Comparison of ENCODE assay signal across 25 cellular contexts in genomic region chr11:20157768-20158167, GRCh38. TPM values are rescaled to one million over a fixed set of nuclear protein-coding genes. Genes with fewer than 3 reads are reported as not detected.
DNase-seq lines count a peak whose midpoint lies in the region; ATAC-seq and TF ChIP-seq lines count a peak whose summit lies in the region.
"Had no signal": no experiment of that assay in that cellular context is flagged by ENCODE, and none has a peak within 500 bp of the region (broad histone marks: within the 10 kb centered on the region; RNA-seq: fewer than 3 reads in every experiment).

No MANE protein-coding gene starts in this region.

- H3K36me3 ChIP-seq in GM23338 (ENCODE audit: insufficient read depth) (no peaks in the 10 kb centered on the region; the same call in 1 of the 2 replicates), GM23248 (ENCODE audit: low read depth) (no peaks in the 10 kb centered on the region)
- H3K36me3 ChIP-seq: BLaER1, breast epithelium, Peyer's patch had no signal

- H3K4me1 Mint-ChIP-seq in activated CD4-positive, alpha-beta T cell treated with anti-CD3 and anti-CD28 coated beads, Interleukin-2, amount 10 ng/mL, durations not matched to agents 24 days and 14 days: peaks cover 17% of the 10 kb centered on the region
- H3K4me1 Mint-ChIP-seq in GM23338 (peaks cover 62% of the 10 kb centered on the region), brain (peaks cover 52% of the 10 kb centered on the region), nephron (peaks cover 53% of the 10 kb centered on the region)

- peak overlapping the region; percentile 81 for H3K4me3 ChIP-seq in GM23338
- H3K4me3 ChIP-seq in GM23248: no peak overlapping the region
- H3K4me3 ChIP-seq: SK-N-MC had no signal

- peaks cover 43% of the 10 kb centered on the region for H3F3A ChIP-seq in GM23338 (replicated peaks; ENCODE audit: low read depth)
- H3F3A ChIP-seq in GM23248 (ENCODE audit: insufficient read depth): peaks cover 6% of the 10 kb centered on the region; the same call in 1 of the 2 replicates

- H4K20me1 ChIP-seq in GM23338 (replicated peaks; ENCODE audit: insufficient read depth) (peaks cover 10% of the 10 kb centered on the region), GM23248 (ENCODE audit: insufficient read depth) (no peaks in the 10 kb centered on the region)

- DNase-seq in activated CD4-positive, alpha-beta T cell treated with anti-CD3 and anti-CD28 coated beads, Interleukin-2, amount 10 ng/mL, durations not matched to agents 24 days and 14 days: no peak
- DNase-seq in activated CD4-positive, alpha-beta T cell treated with anti-CD3 and anti-CD28 coated beads for 48 hours: no peak
- DNase-seq in GM23338 (ENCODE audit: low spot score) (peak; percentile 16), GM23248 (no peak), kidney glomerular epithelial cell (lab: John Stamatoyannopoulos, UW) (no peak)
- DNase-seq: activated CD4-positive, alpha-beta T cell treated with anti-CD3 and anti-CD28 coated beads for 1 hour; foreskin fibroblast; hippocampal formation; mesenchymal stem cell; NCI-H1930; NCI-H446; Peyer's patch; stimulated activated CD4-positive, alpha-beta T cell treated with anti-CD3 and anti-CD28 coated beads, Interleukin-4, amount 100 ng/mL, for 4 hours; substantia nigra had no signal

- no peak overlapping the region for H3K9ac ChIP-seq in GM23248
- H3K9ac ChIP-seq: BLaER1, KMS-11 had no signal

- H3K9me2 ChIP-seq in GM23338 (ENCODE audit: insufficient read depth) (no peaks in the 10 kb centered on the region), GM23248 (ENCODE audit: insufficient read depth) (no peaks in the 10 kb centered on the region)

- in situ Hi-C loops in GM23248 (cut with MboI): loop anchor here (25.0 kb wide), 1 partner anchor 1095 kb away; the partner anchor contains the start of gene MRGPRX2

- H3K36me3 Mint-ChIP-seq in activated CD4-positive, alpha-beta T cell treated with anti-CD3 and anti-CD28 coated beads, Interleukin-2, amount 10 ng/mL, durations not matched to agents 24 days and 14 days (ENCODE audit: low read depth): peaks cover 11% of the 10 kb centered on the region
- H3K36me3 Mint-ChIP-seq in GM23338 (ENCODE audit: low read depth) (no peaks in the 10 kb centered on the region; the same call in 2 of the 3 replicates), brain (peaks cover 5% of the 10 kb centered on the region), nephron (ENCODE audit: low read depth) (no peaks in the 10 kb centered on the region)

- ATAC-seq in GM23338: no peak
- no peak for ATAC-seq in HG03039 (IDR thresholded peaks at IDR 0.05; ENCODE audit: unreplicated experiment)

- peak overlapping the region; percentile 23 for H3K4me3 Mint-ChIP-seq in activated CD4-positive, alpha-beta T cell treated with anti-CD3 and anti-CD28 coated beads, Interleukin-2, amount 10 ng/mL, durations not matched to agents 24 days and 14 days
- peak overlapping the region; percentile 87 for H3K4me3 Mint-ChIP-seq in GM23338
- peak overlapping the region; percentile 9 to 82 (median 71) for H3K4me3 Mint-ChIP-seq in brain
- peak overlapping the region in 2 of 3 experiments; percentile 63 to 66 for H3K4me3 Mint-ChIP-seq in nephron
- H3K4me3 Mint-ChIP-seq: dendritic cell treated with granulocyte-macrophage colony-stimulating factor and Interleukin-4, amounts not matched to agents 40 ng/mL and 50 ng/mL, for 4 days had no signal

- no peaks in the 10 kb centered on the region for H3K9me3 ChIP-seq in GM23248 (ENCODE audit: low read depth)
- H3K9me3 ChIP-seq: breast epithelium had no signal

- peaks cover 71% of the 10 kb centered on the region for H3K27me3 Mint-ChIP-seq in activated CD4-positive, alpha-beta T cell treated with anti-CD3 and anti-CD28 coated beads, Interleukin-2, amount 10 ng/mL, durations not matched to agents 24 days and 14 days
- H3K27me3 Mint-ChIP-seq in GM23338 (ENCODE audit: insufficient read depth, low read depth, poor library complexity): peaks cover 87% of the 10 kb centered on the region
- peaks cover 100% of the 10 kb centered on the region for H3K27me3 Mint-ChIP-seq in brain
- peaks cover 97% of the 10 kb centered on the region for H3K27me3 Mint-ChIP-seq in nephron (ENCODE audit: low read depth)

- H3K79me2 ChIP-seq in GM23338 (replicated peaks; ENCODE audit: insufficient read depth) (no peaks in the 10 kb centered on the region), GM23248 (ENCODE audit: insufficient read depth) (no peaks in the 10 kb centered on the region)

- peaks cover 68% of the 10 kb centered on the region for H3K4me1 ChIP-seq in GM23338 (ENCODE audit: insufficient read depth)
- H3K4me1 ChIP-seq in GM23248 (ENCODE audit: insufficient read depth): no peaks in the 10 kb centered on the region; the same call in 1 of the 2 replicates

- intact Hi-C loops in activated CD4-positive, alpha-beta T cell treated with anti-CD3 and anti-CD28 coated beads, Interleukin-2, amount 10 ng/mL, durations not matched to agents 24 days and 14 days (cut with micrococcal nuclease): no loop called here

- TF ChIP-seq CTCF in GM23338 (conservative IDR thresholded peaks at IDR 0.05; ENCODE audit: low read depth in 2 of 2): no peak
- no peak for TF ChIP-seq CTCF in brain (conservative IDR thresholded peaks at IDR 0.05)
- no peak for TF ChIP-seq CTCF in nephron (IDR thresholded peaks at IDR 0.05; ENCODE audit: unreplicated experiment in 3 of 3)

- H3K9me3 Mint-ChIP-seq in activated CD4-positive, alpha-beta T cell treated with anti-CD3 and anti-CD28 coated beads, Interleukin-2, amount 10 ng/mL, durations not matched to agents 24 days and 14 days: peaks cover 35% of the 10 kb centered on the region
- H3K9me3 Mint-ChIP-seq in GM23338: no peaks in the 10 kb centered on the region; the same call in 2 of the 3 replicates
- H3K9me3 Mint-ChIP-seq in brain: peaks cover 0 to 14% (median 0%) of the 10 kb centered on the region in 5 experiments
- H3K9me3 Mint-ChIP-seq in nephron: peaks cover 11% of the 10 kb centered on the region
- H3K9me3 Mint-ChIP-seq: dendritic cell treated with granulocyte-macrophage colony-stimulating factor and Interleukin-4, amounts not matched to agents 40 ng/mL and 50 ng/mL, for 4 days had no signal

- no peak overlapping the region for H3K27ac Mint-ChIP-seq in activated CD4-positive, alpha-beta T cell treated with anti-CD3 and anti-CD28 coated beads, Interleukin-2, amount 10 ng/mL, durations not matched to agents 24 days and 14 days
- no peak overlapping the region for H3K27ac Mint-ChIP-seq in GM23338
- no peak overlapping the region for H3K27ac Mint-ChIP-seq in brain
- no peak overlapping the region for H3K27ac Mint-ChIP-seq in nephron
- H3K27ac Mint-ChIP-seq: dendritic cell treated with granulocyte-macrophage colony-stimulating factor and Interleukin-4, amounts not matched to agents 40 ng/mL and 50 ng/mL, for 4 days had no signal

- WGBS in GM23248 (ENCODE audit: low coverage in 1 of 2, low lambda C conversion rate in 2 of 2, missing lambda C conversion rate in 2 of 2), 2 experiments: 8 to 13% methylated on average over 10 of the region's 10 CpGs

- no peak overlapping the region for H3K27ac ChIP-seq in GM23338 (ENCODE audit: low read depth)
- no peak overlapping the region for H3K27ac ChIP-seq in GM23248
- H3K27ac ChIP-seq: BLaER1, breast epithelium, epithelial cell of prostate, KMS-11, Peyer's patch, SK-N-MC had no signal

- H3K4me2 ChIP-seq in GM23338 (peak overlapping the region; percentile 79), GM23248 (ENCODE audit: unreplicated experiment) (no peak overlapping the region)
- H3K4me2 ChIP-seq: KMS-11 had no signal

- H2AFZ ChIP-seq in GM23338 (no peak overlapping the region), GM23248 (no peak overlapping the region)

- H3K27me3 ChIP-seq in GM23338 (ENCODE audit: insufficient read depth) (peaks cover 98% of the 10 kb centered on the region), GM23248 (replicated peaks; ENCODE audit: insufficient read depth) (peaks cover 81% of the 10 kb centered on the region)

TF ChIP-seq in GM23338, 12 proteins besides CTCF, POLR2A, EP300 and RAD21:
- TF ChIP-seq CREB1 (CRISPR knock-in tag; IDR thresholded peaks at IDR 0.05; ENCODE audit: low read depth) (no peak), EZH2 (IDR thresholded peaks at IDR 0.05; ENCODE audit: low read depth, unreplicated experiment) (peak; percentile 68), EZH2phosphoT487 (IDR thresholded peaks at IDR 0.05; ENCODE audit: unreplicated experiment) (no peak), ZNF331 (CRISPR knock-in tag; IDR thresholded peaks at IDR 0.05; ENCODE audit: low read depth) (no peak)

RNA-seq across cellular contexts. Expression of gene DBX1, which starts 2.5 kb away (rescaled TPM):
- not detected in 2 replicates for total RNA-seq in activated CD4-positive, alpha-beta T cell treated with anti-CD3 and anti-CD28 coated beads, Interleukin-2, amount 10 ng/mL, durations not matched to agents 24 days and 14 days
- not detected in 2 replicates for total RNA-seq in GM23338 (2014; rRNA removed; shearing (Covaris generic))
- 0.16 TPM in 1 of 2 replicates, not detected in the other for polyA plus RNA-seq in GM23338 (2016; fragmentation: Nextera tagmentation; extraction: Ambion mirVana)
- polyA plus RNA-seq in brain (ENCODE audit: insufficient read depth, low read depth, low replicate concordance): not detected
- not detected in 2 replicates for total RNA-seq in GM23248 (2014; rRNA removed; shearing (Covaris generic))
- polyA plus RNA-seq in GM23248 (2016; fragmentation: Nextera tagmentation; extraction: Ambion mirVana): not detected in 2 replicates
- total RNA-seq: breast epithelium, Peyer's patch, smooth muscle cell had no signal
- polyA plus RNA-seq: neural cell, smooth muscle cell had no signal

Comparison
In these comparisons a context has a peak if more than half of its experiments do, and no peak if none do; other contexts are left out.
1. H3K4me3 Mint-ChIP-seq: peak in every context shown above with its lines; median percentile 87 in GM23338; 71 in brain; 64 in nephron; 23 in activated CD4-positive, alpha-beta T cell treated with anti-CD3 and anti-CD28 coated beads, Interleukin-2, amount 10 ng/mL, durations not matched to agents 24 days and 14 days.